ENCODE assay signal across 8 cellular contexts in genomic region chr1:59057211-59057694, GRCh38.
DNase-seq lines count a peak whose midpoint lies in the region; ATAC-seq and TF ChIP-seq lines count a peak whose summit lies in the region.

No MANE protein-coding gene starts in this region.

- peak overlapping the region; percentile 2 to 15 for H3K4ac ChIP-seq in mesenchymal stem cell (ENCODE audit: low read depth in 1 of 2, low read length in 2 of 2)

- H3K9ac ChIP-seq in colonic mucosa (ENCODE audit: low read depth in 2 of 2, low read length in 2 of 2), result peak overlapping the region; percentile 19 to 50
- peak overlapping the region; percentile 91 for H3K9ac ChIP-seq in mesenchymal stem cell (ENCODE audit: low read length)

- 0 out of 2 replicates have a peak overlapping the region, but pooled peaks have one; percentile 8 for H3K4me3 ChIP-seq in ACC112 (ENCODE audit: low read depth, low read length)
- no peak overlapping the region for H3K4me3 ChIP-seq in colonic mucosa
- peak overlapping the region in 1 of 2 experiments; percentile 42 for H3K4me3 ChIP-seq in mesenchymal stem cell (ENCODE audit: insufficient read depth in 1 of 2, low read depth in 1 of 2, low read length in 2 of 2)

- H3K36me3 ChIP-seq in ACC112 (ENCODE audit: insufficient read depth, low read length) (no peaks in the 10 kb centered on the region), colonic mucosa (no peaks in the 10 kb centered on the region), mesenchymal stem cell (ENCODE audit: control insufficient read depth in 1 of 2, insufficient read depth in 2 of 2, low read depth in 1 of 2, low read length in 2 of 2) (no peaks in the 10 kb centered on the region)

- no peaks in the 10 kb centered on the region for H3K27me3 ChIP-seq in ACC112 (ENCODE audit: insufficient read depth, low read length)
- no peaks in the 10 kb centered on the region for H3K27me3 ChIP-seq in colonic mucosa
- H3K27me3 ChIP-seq in mesenchymal stem cell (ENCODE audit: control insufficient read depth in 1 of 2, insufficient read depth in 1 of 2, low read length in 2 of 2), result no peaks in the 10 kb centered on the region

- H4K8ac ChIP-seq in mesenchymal stem cell (ENCODE audit: low read length), result peak overlapping the region; percentile 87

- no peak overlapping the region for H3K23ac ChIP-seq in mesenchymal stem cell (ENCODE audit: low read length in 2 of 2)

- intact Hi-C loops in colonic mucosa (cut with DNase I), result no loop called here

- H3K9me3 ChIP-seq in colonic mucosa (no peaks in the 10 kb centered on the region), mesenchymal stem cell (ENCODE audit: control insufficient read depth, low read length) (no peaks in the 10 kb centered on the region)

- H3K4me2 ChIP-seq in mesenchymal stem cell (ENCODE audit: low read length, poor library complexity, severe bottlenecking), result no peak overlapping the region

- no peak overlapping the region for H3K14ac ChIP-seq in mesenchymal stem cell (ENCODE audit: low read length in 2 of 2)

- no peaks in the 10 kb centered on the region for H3K79me2 ChIP-seq in ACC112 (ENCODE audit: control insufficient read depth, insufficient read depth, low read length, unreplicated experiment)

- H2BK12ac ChIP-seq in mesenchymal stem cell (ENCODE audit: low read length in 2 of 2), result peak overlapping the region; percentile 95 to 97

- DNase-seq in LHCN-M2 (ENCODE audit: low read depth) (peak; percentile 88), colonic mucosa (peak; percentile 46), mesenchymal stem cell (peak; percentile 100), Ammon's horn (ENCODE audit: low spot score) (no peak), NCI-H187 treated with DMSO at 0.1 percent for 48 hours (lab: John Stamatoyannopoulos, UW) (no peak), DMS114 treated with DMSO at 0.1 percent for 48 hours (lab: John Stamatoyannopoulos, UW; ENCODE audit: unreplicated experiment) (no peak)

- no peak overlapping the region for H2BK5ac ChIP-seq in mesenchymal stem cell (ENCODE audit: low read depth, low read length, poor library complexity, severe bottlenecking)

- H2BK15ac ChIP-seq in mesenchymal stem cell (ENCODE audit: low read depth, poor library complexity, severe bottlenecking), result peak overlapping the region; percentile 92

- peak overlapping the region; percentile 50 to 65 for H3K18ac ChIP-seq in mesenchymal stem cell (ENCODE audit: low read depth in 1 of 2, low read length in 2 of 2)

- peak overlapping the region; percentile 55 for H4K91ac ChIP-seq in mesenchymal stem cell (ENCODE audit: low read length)

- H2AFZ ChIP-seq in ACC112 (ENCODE audit: low read length, unreplicated experiment) (peak overlapping the region; percentile 9), mesenchymal stem cell (ENCODE audit: low read depth, low read length) (no peak overlapping the region)

- 19% methylated on average over 5 of the region's 6 CpGs for WGBS in mesenchymal stem cell

- peaks cover 25% of the 10 kb centered on the region for H3K4me1 ChIP-seq in ACC112 (ENCODE audit: control insufficient read depth, insufficient read depth, low read length, unreplicated experiment)
- no peaks in the 10 kb centered on the region for H3K4me1 ChIP-seq in colonic mucosa
- H3K4me1 ChIP-seq in mesenchymal stem cell (ENCODE audit: control insufficient read depth, insufficient read depth, low read depth, low read length), result peaks cover 9% of the 10 kb centered on the region

- no peak overlapping the region for H2BK120ac ChIP-seq in mesenchymal stem cell (ENCODE audit: low read depth, low read length)

- H3K27ac ChIP-seq in ACC112 (ENCODE audit: low read depth, low read length) (peak overlapping the region; percentile 76), colonic mucosa (no peak overlapping the region), mesenchymal stem cell (ENCODE audit: low read length, poor library complexity, severe bottlenecking) (no peak overlapping the region)

- H3K79me1 ChIP-seq in mesenchymal stem cell (replicated peaks; ENCODE audit: low read length, poor library complexity, severe bottlenecking), result no peaks in the 10 kb centered on the region

- no peak overlapping the region for H2AK5ac ChIP-seq in mesenchymal stem cell (ENCODE audit: low read length, severe bottlenecking)

- no peak for TF ChIP-seq CTCF in colonic mucosa (IDR thresholded peaks at IDR 0.05)

- no peak for ATAC-seq in GM21381 (IDR thresholded peaks at IDR 0.05; ENCODE audit: unreplicated experiment)

Comparison
In these comparisons a context has a peak if more than half of its experiments do, and no peak if none do; other contexts are left out.
1. DNase-seq: peak in LHCN-M2 (single experiment), colonic mucosa (single experiment) and mesenchymal stem cell (single experiment); none in Ammon's horn (single experiment), NCI-H187 treated with DMSO at 0.1 percent for 48 hours (single experiment) and DMS114 treated with DMSO at 0.1 percent for 48 hours (single experiment).